Comparison of ENCODE assay signal across 14 cellular contexts in genomic region chr9:573551-574410, GRCh38.
DNase-seq lines count a peak whose midpoint lies in the region; ATAC-seq and TF ChIP-seq lines count a peak whose summit lies in the region.
"Had no signal": no experiment of that assay in that cellular context is flagged by ENCODE, and none has a peak within 500 bp of the region (broad histone marks: within the 10 kb centered on the region; RNA-seq: fewer than 3 reads in every experiment).

No MANE protein-coding gene starts in this region.

- H3K36me3 Mint-ChIP-seq in mesothelial cell of epicardium: peaks cover 4% of the 10 kb centered on the region
- H3K36me3 Mint-ChIP-seq: natural killer cell had no signal

- peak overlapping the region; percentile 93 for H3K27ac Mint-ChIP-seq in mesothelial cell of epicardium
- H3K27ac Mint-ChIP-seq: IgD-negative memory B cell, natural killer cell, T-cell had no signal

- DNase-seq in COLO829 (ENCODE audit: low spot score) (peak; percentile 9), RWPE2 (ENCODE audit: low spot score) (no peak), left ventricle myocardium inferior (no peak), mesothelial cell of epicardium (ENCODE audit: low spot score in 2 of 2, unreplicated experiment in 2 of 2) (no peak), ovary (no peak), CD1c-positive myeloid dendritic cell (ENCODE audit: extremely low spot score) (no peak), D341Med (ENCODE audit: low spot score) (no peak)
- DNase-seq: DND-41; natural killer cell; NK-92 treated with Interleukin-12 subunit alpha and Interleukin-12 subunit beta, amount 100 ng/mL, for 24 hours; T-cell had no signal

- H3K36me3 ChIP-seq in RWPE2 (ENCODE audit: low read depth) (no peaks in the 10 kb centered on the region), left ventricle myocardium inferior (no peaks in the 10 kb centered on the region), ovary (no peaks in the 10 kb centered on the region)
- H3K36me3 ChIP-seq: ascending aorta had no signal

- H3K4me3 Mint-ChIP-seq in mesothelial cell of epicardium: peak overlapping the region; percentile 43
- H3K4me3 Mint-ChIP-seq: IgD-negative memory B cell, natural killer cell, T-cell had no signal

- H3K27me3 Mint-ChIP-seq in mesothelial cell of epicardium (ENCODE audit: low read depth): no peaks in the 10 kb centered on the region
- H3K27me3 Mint-ChIP-seq: IgD-negative memory B cell, T-cell had no signal

- TF ChIP-seq CTCF in RWPE2 (IDR thresholded peaks at IDR 0.05; ENCODE audit: poor library complexity, severe bottlenecking): no peak
- TF ChIP-seq CTCF in left ventricle myocardium inferior (IDR thresholded peaks at IDR 0.05; ENCODE audit: borderline replicate concordance): no peak
- TF ChIP-seq CTCF in mesothelial cell of epicardium (IDR thresholded peaks at IDR 0.05; ENCODE audit: unreplicated experiment): no peak
- TF ChIP-seq CTCF in ovary (IDR thresholded peaks at IDR 0.05): no peak

- no peak for TF ChIP-seq POLR2A in ovary (IDR thresholded peaks at IDR 0.05)

- H3K4me1 Mint-ChIP-seq in mesothelial cell of epicardium: peaks cover 50% of the 10 kb centered on the region
- H3K4me1 Mint-ChIP-seq: natural killer cell had no signal

- H3K27me3 ChIP-seq in RWPE2 (ENCODE audit: insufficient read depth, poor library complexity, severe bottlenecking) (no peaks in the 10 kb centered on the region), left ventricle myocardium inferior (ENCODE audit: low read depth) (no peaks in the 10 kb centered on the region), ovary (no peaks in the 10 kb centered on the region)
- H3K27me3 ChIP-seq: ascending aorta had no signal

- H3K4me1 ChIP-seq in RWPE2 (ENCODE audit: insufficient read depth, poor library complexity, severe bottlenecking) (peaks cover 18% of the 10 kb centered on the region), left ventricle myocardium inferior (peaks cover 96% of the 10 kb centered on the region), ovary (ENCODE audit: insufficient read depth) (peaks cover 3% of the 10 kb centered on the region)

- H3K27ac ChIP-seq in RWPE2 (ENCODE audit: poor library complexity, severe bottlenecking) (no peak overlapping the region), left ventricle myocardium inferior (replicated peaks) (peak overlapping the region; percentile 91), ovary (no peak overlapping the region)
- H3K27ac ChIP-seq: ascending aorta had no signal

- intact Hi-C loops in left ventricle myocardium inferior (cut with micrococcal nuclease): no loop called here
- intact Hi-C loops in ovary (cut with DNase I): no loop called here

- H3K9me3 Mint-ChIP-seq in mesothelial cell of epicardium: peaks cover 3% of the 10 kb centered on the region
- H3K9me3 Mint-ChIP-seq: natural killer cell, T-cell had no signal

- 75 to 81% (median 76%) methylated on average over 16 of the region's 16 CpGs for WGBS in ovary, 3 donors

- no peak for TF ChIP-seq EP300 in ovary (IDR thresholded peaks at IDR 0.05)

- no peaks in the 10 kb centered on the region for H3K9me3 ChIP-seq in RWPE2 (ENCODE audit: severe bottlenecking)
- H3K9me3 ChIP-seq in left ventricle myocardium inferior (replicated peaks): no peaks in the 10 kb centered on the region
- H3K9me3 ChIP-seq in ovary: no peaks in the 10 kb centered on the region
- H3K9me3 ChIP-seq: ascending aorta had no signal

- peak; percentile 70; the same call in 2 of the 3 replicates for ATAC-seq in RWPE2 (ENCODE audit: low read depth)
- no peak for ATAC-seq in HG02588 (IDR thresholded peaks at IDR 0.05; ENCODE audit: unreplicated experiment)
- ATAC-seq: natural killer cell, T-cell had no signal

- H3K4me3 ChIP-seq in RWPE2 (ENCODE audit: severe bottlenecking) (no peak overlapping the region), left ventricle myocardium inferior (no peak overlapping the region), ovary (no peak overlapping the region)
- H3K4me3 ChIP-seq: ascending aorta had no signal
